Comparison of ENCODE assay signal across 2 cellular contexts in genomic region chr2:68349091-68349490, GRCh38. TPM values are rescaled to one million over a fixed set of nuclear protein-coding genes. Genes with fewer than 3 reads are reported as not detected.
"Had no signal": no experiment of that assay in that cellular context is flagged by ENCODE, and none has a peak within 500 bp of the region (broad histone marks: within the 10 kb centered on the region; RNA-seq: fewer than 3 reads in every experiment).

No MANE protein-coding gene starts in this region.

RNA-seq across cellular contexts. Expression of gene PLEK, which starts 16.0 kb away (rescaled TPM):
- total RNA-seq: G401 had no signal

RNA-seq across cellular contexts. Expression of gene CNRIP1, which starts 29.3 kb away (rescaled TPM):
- total RNA-seq: GM12878 had no signal
- polyA plus RNA-seq: GM12878 had no signal
